In the genomic region with DNA sequence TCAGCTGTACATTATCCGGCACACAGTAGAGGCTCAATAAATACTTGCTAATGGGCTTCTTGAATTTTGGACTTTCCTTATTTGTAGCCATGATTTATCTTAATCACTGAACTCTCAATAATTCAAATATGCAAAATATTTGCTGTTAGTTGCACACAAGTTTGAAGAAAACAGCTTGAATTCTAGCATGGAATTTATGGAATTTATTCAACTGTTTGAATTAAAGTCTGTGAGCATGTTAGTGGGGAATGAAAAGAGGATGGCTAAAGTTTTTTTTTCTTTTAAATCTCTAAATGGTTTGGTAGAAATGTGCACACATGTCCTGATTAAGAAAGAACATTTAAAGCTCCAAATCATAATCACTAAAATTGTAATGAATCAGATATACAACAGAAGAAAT, we compare ENCODE assay signal across 20 cellular contexts.
"Had no signal": no experiment of that assay in that cellular context is flagged by ENCODE, and none has a peak within 500 bp of the region (broad histone marks: within the 10 kb centered on the region; RNA-seq: fewer than 3 reads in every experiment).

No MANE protein-coding gene starts in this region.

- H3K4me3 Mint-ChIP-seq: activated naive CD4-positive, alpha-beta T cell treated with anti-CD3 and anti-CD28 coated beads, Interleukin-2, amount 10 ng/mL, durations not matched to agents 7 days and 5 days; brain had no signal

- H3K27me3 Mint-ChIP-seq: activated naive CD4-positive, alpha-beta T cell treated with anti-CD3 and anti-CD28 coated beads, Interleukin-2, amount 10 ng/mL, durations not matched to agents 7 days and 5 days; brain had no signal

- H3K4me1 Mint-ChIP-seq: activated naive CD4-positive, alpha-beta T cell treated with anti-CD3 and anti-CD28 coated beads, Interleukin-2, amount 10 ng/mL, durations not matched to agents 7 days and 5 days; brain had no signal

- DNase-seq: activated CD4-positive, alpha-beta T cell treated with anti-CD3 and anti-CD28 coated beads for 1 hour; activated CD4-positive, alpha-beta T cell treated with anti-CD3 and anti-CD28 coated beads, Interleukin-2, amount 50 U/mL, for 48 hours; activated naive CD4-positive, alpha-beta T cell treated with anti-CD3 and anti-CD28 coated beads, Interleukin-2, amount 10 ng/mL, durations not matched to agents 7 days and 5 days; activated T-cell treated with anti-CD3 and anti-CD28 coated beads for 4 hours; amniotic stem cell; caudate nucleus; colonic mucosa; foreskin melanocyte; heart left ventricle; left ventricle myocardium superior; occipital lobe; stimulated activated CD4-positive, alpha-beta T cell treated with anti-CD3 and anti-CD28 coated beads, Interleukin-12 subunit alpha, Interleukin-12 subunit beta, amount 100 ng/mL, for 4 hours; stimulated activated CD4-positive, alpha-beta T cell treated with anti-CD3 and anti-CD28 coated beads, Interleukin-1b, Interleukin-23, amount 100 ng/mL, for 48 hours; stimulated activated CD8-positive, alpha-beta memory T cell treated with anti-CD3 and anti-CD28 coated beads, Interleukin-4, amount 100 ng/mL, for 48 hours; stimulated activated naive CD8-positive, alpha-beta T cell treated with anti-CD3 and anti-CD28 coated beads, Interleukin-15, Interleukin-2, amounts not matched to agents 100 U/mL and 50 U/mL, for 24 hours; substantia nigra; SW 1271; T-helper 2 cell; tibial artery had no signal

- H3K27ac Mint-ChIP-seq: activated naive CD4-positive, alpha-beta T cell treated with anti-CD3 and anti-CD28 coated beads, Interleukin-2, amount 10 ng/mL, durations not matched to agents 7 days and 5 days; brain had no signal

- ATAC-seq: heart left ventricle; left ventricle myocardium superior; stimulated activated naive CD8-positive, alpha-beta T cell treated with anti-CD3 and anti-CD28 coated beads, Interleukin-15, Interleukin-2, amounts not matched to agents 100 U/mL and 50 U/mL, for 24 hours had no signal

- H3K9me3 Mint-ChIP-seq: activated naive CD4-positive, alpha-beta T cell treated with anti-CD3 and anti-CD28 coated beads, Interleukin-2, amount 10 ng/mL, durations not matched to agents 7 days and 5 days; brain had no signal
